8 cellular contexts compared by ENCODE assay signal in genomic region chr12:96375841-96376249, GRCh38. TPM values are rescaled to one million over a fixed set of nuclear protein-coding genes. Genes with fewer than 3 reads are reported as not detected.
DNase-seq lines count a peak whose midpoint lies in the region; ATAC-seq and TF ChIP-seq lines count a peak whose summit lies in the region.

No MANE protein-coding gene starts in this region.

- H3K4me3 Mint-ChIP-seq in CD8-positive, alpha-beta memory T cell, result peak overlapping the region in 5 of 7 donors; percentile 19 to 78 (median 38)
- H3K4me3 Mint-ChIP-seq in endothelial cell (ENCODE audit: unreplicated experiment) (peak overlapping the region; percentile 59), Caco-2 (ENCODE audit: unreplicated experiment) (no peak overlapping the region)

- no peaks in the 10 kb centered on the region for H3K27me3 ChIP-seq in CD8-positive, alpha-beta memory T cell (ENCODE audit: insufficient read depth, low read length, poor library complexity, severe bottlenecking)
- H3K27me3 ChIP-seq in Caco-2 (replicated peaks; ENCODE audit: control insufficient read depth, insufficient read depth, low read length), result no peaks in the 10 kb centered on the region

- H3K4me3 ChIP-seq in CD8-positive, alpha-beta memory T cell (ENCODE audit: low read length), result no peak overlapping the region
- no peak overlapping the region for H3K4me3 ChIP-seq in Caco-2 (ENCODE audit: low read depth, low read length)

- BruUV-seq in Caco-2 (replicated peaks; lab: Mats Ljungman, UMichigan), result no TSS peak

- H3K4me1 Mint-ChIP-seq in CD8-positive, alpha-beta memory T cell, result peaks cover 70 to 94% (median 86%) of the 10 kb centered on the region in 3 donors
- peaks cover 64% of the 10 kb centered on the region for H3K4me1 Mint-ChIP-seq in endothelial cell (ENCODE audit: unreplicated experiment)
- no peaks in the 10 kb centered on the region for H3K4me1 Mint-ChIP-seq in Caco-2 (ENCODE audit: low read depth, unreplicated experiment)

- peaks cover 0 to 4% (median 4%) of the 10 kb centered on the region in 3 donors for H3K36me3 Mint-ChIP-seq in CD8-positive, alpha-beta memory T cell
- H3K36me3 Mint-ChIP-seq in endothelial cell (ENCODE audit: low read depth, unreplicated experiment) (peaks cover 10% of the 10 kb centered on the region), Caco-2 (ENCODE audit: insufficient read depth, unreplicated experiment) (no peaks in the 10 kb centered on the region)

- TF ChIP-seq CTCF in endothelial cell (IDR thresholded peaks at IDR 0.05; ENCODE audit: unreplicated experiment), result no peak
- no peak for TF ChIP-seq CTCF in Caco-2 (IDR thresholded peaks at IDR 0.05; ENCODE audit: insufficient read depth in 1 of 2, low read depth in 1 of 2, low read length in 1 of 2, severe bottlenecking in 1 of 2, unreplicated experiment in 1 of 2)

- H3K27ac Mint-ChIP-seq in CD8-positive, alpha-beta memory T cell, result peak overlapping the region in 6 of 8 donors; percentile 43 to 97 (median 72)
- peak overlapping the region; percentile 98 for H3K27ac Mint-ChIP-seq in endothelial cell (ENCODE audit: unreplicated experiment)
- no peak overlapping the region for H3K27ac Mint-ChIP-seq in Caco-2 (ENCODE audit: unreplicated experiment)

- peaks cover 82% of the 10 kb centered on the region for H3K4me1 ChIP-seq in CD8-positive, alpha-beta memory T cell (ENCODE audit: insufficient read depth, low read length)
- no peaks in the 10 kb centered on the region for H3K4me1 ChIP-seq in Caco-2

- ATAC-seq in GM19452 (IDR thresholded peaks at IDR 0.05; ENCODE audit: unreplicated experiment) (peak; percentile 58), HG03354 (IDR thresholded peaks at IDR 0.05; ENCODE audit: poor library complexity, severe bottlenecking, unreplicated experiment) (peak; percentile 71)

- intact Hi-C loops in Caco-2 (cut with micrococcal nuclease; ENCODE audit: unreplicated experiment), result no loop called here

- no peak for DNase-seq in CD8-positive, alpha-beta memory T cell
- DNase-seq in endothelial cell (ENCODE audit: low spot score) (no peak), HuH-7.5 (ENCODE audit: low spot score) (no peak), Caco-2 (no peak), OCI-M2 (lab: John Stamatoyannopoulos, UW; ENCODE audit: unreplicated experiment) (no peak), KG1 (lab: John Stamatoyannopoulos, UW) (no peak)

- H3K27ac ChIP-seq in CD8-positive, alpha-beta memory T cell (ENCODE audit: low read depth, low read length), result peak overlapping the region; percentile 71

- POLR2A ChIA-PET in CD8-positive, alpha-beta memory T cell (lab: Charles Lee), result no interaction called here
- POLR2A ChIA-PET in Caco-2 (lab: Charles Lee), result no interaction called here

- no peaks in the 10 kb centered on the region for H3K36me3 ChIP-seq in CD8-positive, alpha-beta memory T cell (ENCODE audit: insufficient read depth, low read length)
- no peaks in the 10 kb centered on the region for H3K36me3 ChIP-seq in Caco-2 (ENCODE audit: control insufficient read depth, insufficient read depth, low read length)

- no peaks in the 10 kb centered on the region for H3K9me3 Mint-ChIP-seq in CD8-positive, alpha-beta memory T cell
- no peaks in the 10 kb centered on the region for H3K9me3 Mint-ChIP-seq in endothelial cell (ENCODE audit: unreplicated experiment)
- peaks cover 9% of the 10 kb centered on the region for H3K9me3 Mint-ChIP-seq in Caco-2 (ENCODE audit: unreplicated experiment)

- H3K9me3 ChIP-seq in CD8-positive, alpha-beta memory T cell (ENCODE audit: low read length), result no peaks in the 10 kb centered on the region
- H3K9me3 ChIP-seq in Caco-2, result no peaks in the 10 kb centered on the region

- CTCF ChIA-PET in CD8-positive, alpha-beta memory T cell (lab: Charles Lee), result interaction anchor here (1.9 kb wide), 1 partner anchor 24 kb away, joined by 12 read pairs; the partner anchor contains the start of gene CDK17
- CTCF ChIA-PET in Caco-2 (lab: Charles Lee), result interaction anchor here (0.7 kb wide), 1 partner anchor 160 kb away, joined by 7 read pairs; no protein-coding TSS in a partner anchor

- H3K27me3 Mint-ChIP-seq in CD8-positive, alpha-beta memory T cell, result peaks cover 0 to 3% of the 10 kb centered on the region in 2 donors
- H3K27me3 Mint-ChIP-seq in endothelial cell (ENCODE audit: unreplicated experiment) (peaks cover 8% of the 10 kb centered on the region), Caco-2 (ENCODE audit: insufficient read depth, unreplicated experiment) (no peaks in the 10 kb centered on the region)

RNA-seq across cellular contexts. Expression of gene CDK17, which starts 24.4 kb away (rescaled TPM):
- 10 to 100 TPM; 34.6 to 36.0 TPM for total RNA-seq in CD8-positive, alpha-beta memory T cell
- polyA plus RNA-seq in CD8-positive, alpha-beta memory T cell, result 40.0 TPM
- total RNA-seq in endothelial cell (ENCODE audit: unreplicated experiment), result 112 TPM
- total RNA-seq in Caco-2 (2022), result 11.5 and 11.7 TPM in 2 replicates
